14 cellular contexts compared by ENCODE assay signal in genomic region chr3:162525052-162525451, GRCh38.
DNase-seq lines count a peak whose midpoint lies in the region; ATAC-seq, FAIRE-seq and TF ChIP-seq lines count a peak whose summit lies in the region.
"Had no signal": no experiment of that assay in that cellular context is flagged by ENCODE, and none has a peak within 500 bp of the region (broad histone marks: within the 10 kb centered on the region; RNA-seq: fewer than 3 reads in every experiment).

No MANE protein-coding gene starts in this region.

- in situ Hi-C loops in ACHN (cut with HindIII; ENCODE audit: low pct_ligation_motif_present, low pct_unique_long_range_greater_than_20kb, low sequenced_read_pairs), result no loop called here

- FAIRE-seq in D721Med (lab: Jason Lieb, UNC), result no peak
- FAIRE-seq: endothelial cell of umbilical vein, GM19239 had no signal

- TF ChIP-seq CTCF in epithelial cell of esophagus (IDR thresholded peaks at IDR 0.05; ENCODE audit: insufficient read depth, low read depth, low read length, missing control alignments) (no peak), D721Med (IDR thresholded peaks at IDR 0.05; ENCODE audit: insufficient read depth, missing control alignments) (no peak)

- DNase-seq in ACHN (peak; percentile 0), HT1080 (ENCODE audit: low read depth) (peak; percentile 87), epithelial cell of esophagus (ENCODE audit: low read depth) (peak; percentile 7), myocyte (ENCODE audit: low read depth) (peak; percentile 95), D721Med (ENCODE audit: insufficient read length, low spot score) (no peak), NCI-H1092 (lab: John Stamatoyannopoulos, UW) (no peak)
- DNase-seq in activated CD8-positive, alpha-beta memory T cell treated with anti-CD3 and anti-CD28 coated beads, Interleukin-2, amount 10 ng/mL, durations not matched to agents 7 days and 5 days, result no peak
- DNase-seq in stimulated activated CD4-positive, alpha-beta T cell treated with anti-CD3 and anti-CD28 coated beads, Interleukin-4, amount 100 ng/mL, for 4 hours, result no peak
- DNase-seq: activated CD4-positive, alpha-beta memory T cell treated with anti-CD3 and anti-CD28 coated beads for 36 hours; lower lobe of right lung; MM.1S had no signal

- no peak overlapping the region for H3K27ac Mint-ChIP-seq in activated CD8-positive, alpha-beta memory T cell treated with anti-CD3 and anti-CD28 coated beads, Interleukin-2, amount 10 ng/mL, durations not matched to agents 7 days and 5 days
- H3K27ac Mint-ChIP-seq: activated CD4-positive, alpha-beta memory T cell treated with anti-CD3 and anti-CD28 coated beads for 36 hours had no signal

- no peaks in the 10 kb centered on the region for H3K36me3 Mint-ChIP-seq in activated CD8-positive, alpha-beta memory T cell treated with anti-CD3 and anti-CD28 coated beads, Interleukin-2, amount 10 ng/mL, durations not matched to agents 7 days and 5 days
- H3K36me3 Mint-ChIP-seq: activated CD4-positive, alpha-beta memory T cell treated with anti-CD3 and anti-CD28 coated beads for 36 hours had no signal

- H3K27me3 Mint-ChIP-seq in activated CD8-positive, alpha-beta memory T cell treated with anti-CD3 and anti-CD28 coated beads, Interleukin-2, amount 10 ng/mL, durations not matched to agents 7 days and 5 days, result no peaks in the 10 kb centered on the region
- H3K27me3 Mint-ChIP-seq: activated CD4-positive, alpha-beta memory T cell treated with anti-CD3 and anti-CD28 coated beads for 36 hours had no signal

- H3K9me3 Mint-ChIP-seq in activated CD8-positive, alpha-beta memory T cell treated with anti-CD3 and anti-CD28 coated beads, Interleukin-2, amount 10 ng/mL, durations not matched to agents 7 days and 5 days (ENCODE audit: low read depth), result peaks cover 9% of the 10 kb centered on the region

- H3K4me3 Mint-ChIP-seq in activated CD8-positive, alpha-beta memory T cell treated with anti-CD3 and anti-CD28 coated beads, Interleukin-2, amount 10 ng/mL, durations not matched to agents 7 days and 5 days, result no peak overlapping the region
- H3K4me3 Mint-ChIP-seq: activated CD4-positive, alpha-beta memory T cell treated with anti-CD3 and anti-CD28 coated beads for 36 hours had no signal

- CTCF ChIA-PET in activated CD8-positive, alpha-beta memory T cell treated with anti-CD3 and anti-CD28 coated beads, Interleukin-2, amount 10 ng/mL, durations not matched to agents 7 days and 5 days (lab: Charles Lee), result no interaction called here

- no peak for ATAC-seq in activated CD8-positive, alpha-beta memory T cell treated with anti-CD3 and anti-CD28 coated beads, Interleukin-2, amount 10 ng/mL, durations not matched to agents 7 days and 5 days
- ATAC-seq: HCT116 had no signal

- H3K4me3 ChIP-seq in epithelial cell of esophagus (ENCODE audit: low read length), result no peak overlapping the region
- H3K4me3 ChIP-seq: lower lobe of right lung had no signal

- H3K4me1 Mint-ChIP-seq in activated CD8-positive, alpha-beta memory T cell treated with anti-CD3 and anti-CD28 coated beads, Interleukin-2, amount 10 ng/mL, durations not matched to agents 7 days and 5 days, result no peaks in the 10 kb centered on the region

Comparison
In these comparisons a context has a peak if more than half of its experiments do, and no peak if none do; other contexts are left out.
1. DNase-seq: peak in ACHN (single experiment), HT1080 (single experiment), epithelial cell of esophagus (single experiment) and myocyte (single experiment); none in D721Med (single experiment), activated CD8-positive, alpha-beta memory T cell treated with anti-CD3 and anti-CD28 coated beads, Interleukin-2, amount 10 ng/mL, durations not matched to agents 7 days and 5 days (single experiment), stimulated activated CD4-positive, alpha-beta T cell treated with anti-CD3 and anti-CD28 coated beads, Interleukin-4, amount 100 ng/mL, for 4 hours (0 of 2) and NCI-H1092 (single experiment).